Comparison of ENCODE assay signal across 14 cellular contexts in the genomic region with DNA sequence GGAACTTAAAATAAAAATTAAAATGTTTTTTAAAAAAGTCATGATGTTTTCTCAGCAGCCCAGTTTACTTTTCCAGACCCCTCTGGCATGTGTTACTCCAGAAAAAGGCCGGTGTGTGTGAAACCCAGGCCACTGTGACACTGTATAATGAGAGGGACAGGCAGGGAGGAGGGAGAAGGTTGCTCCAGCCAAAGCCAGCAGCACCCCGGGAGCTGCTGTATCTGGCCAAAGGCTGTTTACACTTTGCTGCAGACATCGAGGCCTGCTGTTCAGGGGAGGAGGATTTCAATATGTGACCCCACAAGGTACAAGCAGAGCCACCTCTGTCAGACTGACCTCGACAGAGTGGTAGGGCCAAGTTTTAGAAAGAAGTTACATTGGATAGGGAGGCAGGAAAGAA.
"Had no signal": no experiment of that assay in that cellular context is flagged by ENCODE, and none has a peak within 500 bp of the region (broad histone marks: within the 10 kb centered on the region; RNA-seq: fewer than 3 reads in every experiment).

No MANE protein-coding gene starts in this region.

- H3K27ac ChIP-seq: parathyroid adenoma had no signal

- H3K9me3 ChIP-seq: gastrocnemius medialis, left lung, upper lobe of left lung had no signal

- H3K27ac Mint-ChIP-seq: activated CD4-positive, alpha-beta T cell treated with anti-CD3 and anti-CD28 coated beads, Interleukin-2, amount 10 ng/mL, durations not matched to agents 7 days and 5 days; activated naive CD4-positive, alpha-beta T cell treated with anti-CD3 and anti-CD28 coated beads, Interleukin-2, amount 50 U/mL, for 24 hours; T-helper 1 cell treated with Interleukin-12 subunit alpha and Interleukin-12 subunit beta and Interleukin-4 antibody, amounts not matched to agents 30 μg/mL and 1 μg/mL, for 36 hours had no signal

- H3K27me3 ChIP-seq: gastrocnemius medialis, left lung, upper lobe of left lung had no signal

- H2AFZ ChIP-seq: parathyroid adenoma had no signal

- H3K9ac ChIP-seq: parathyroid adenoma had no signal

- H3K9me3 Mint-ChIP-seq: activated naive CD4-positive, alpha-beta T cell treated with anti-CD3 and anti-CD28 coated beads, Interleukin-2, amount 50 U/mL, for 24 hours had no signal

- H3K4me3 Mint-ChIP-seq: activated CD4-positive, alpha-beta T cell treated with anti-CD3 and anti-CD28 coated beads, Interleukin-2, amount 10 ng/mL, durations not matched to agents 7 days and 5 days; activated naive CD4-positive, alpha-beta T cell treated with anti-CD3 and anti-CD28 coated beads, Interleukin-2, amount 50 U/mL, for 24 hours; neural crest cell; T-helper 1 cell treated with Interleukin-12 subunit alpha and Interleukin-12 subunit beta and Interleukin-4 antibody, amounts not matched to agents 30 μg/mL and 1 μg/mL, for 36 hours had no signal

- H3K4me1 Mint-ChIP-seq: neural crest cell had no signal

- H3K4me3 ChIP-seq: gastrocnemius medialis, left lung, upper lobe of left lung had no signal

- H3K4me1 ChIP-seq: parathyroid adenoma had no signal

- DNase-seq: activated CD4-positive, alpha-beta T cell treated with anti-CD3 and anti-CD28 coated beads, Interleukin-2, amount 10 ng/mL, durations not matched to agents 7 days and 5 days; activated CD4-positive, CD25-positive, alpha-beta regulatory T cell; activated effector memory CD4-positive, alpha-beta T cell treated with Interleukin-2 at 50 U/mL for 16 hours; activated T-cell treated with anti-CD3 and anti-CD28 coated beads, Interleukin-2, amount 50 U/mL, for 1 hour; anterior cingulate cortex; gastrocnemius medialis; left lung; retina; small intestine; upper lobe of left lung had no signal

- H3K36me3 ChIP-seq: gastrocnemius medialis, left lung, upper lobe of left lung had no signal

- H3K27me3 Mint-ChIP-seq: activated naive CD4-positive, alpha-beta T cell treated with anti-CD3 and anti-CD28 coated beads, Interleukin-2, amount 50 U/mL, for 24 hours had no signal

- H3K79me2 ChIP-seq: parathyroid adenoma had no signal
